In the genomic region with DNA sequence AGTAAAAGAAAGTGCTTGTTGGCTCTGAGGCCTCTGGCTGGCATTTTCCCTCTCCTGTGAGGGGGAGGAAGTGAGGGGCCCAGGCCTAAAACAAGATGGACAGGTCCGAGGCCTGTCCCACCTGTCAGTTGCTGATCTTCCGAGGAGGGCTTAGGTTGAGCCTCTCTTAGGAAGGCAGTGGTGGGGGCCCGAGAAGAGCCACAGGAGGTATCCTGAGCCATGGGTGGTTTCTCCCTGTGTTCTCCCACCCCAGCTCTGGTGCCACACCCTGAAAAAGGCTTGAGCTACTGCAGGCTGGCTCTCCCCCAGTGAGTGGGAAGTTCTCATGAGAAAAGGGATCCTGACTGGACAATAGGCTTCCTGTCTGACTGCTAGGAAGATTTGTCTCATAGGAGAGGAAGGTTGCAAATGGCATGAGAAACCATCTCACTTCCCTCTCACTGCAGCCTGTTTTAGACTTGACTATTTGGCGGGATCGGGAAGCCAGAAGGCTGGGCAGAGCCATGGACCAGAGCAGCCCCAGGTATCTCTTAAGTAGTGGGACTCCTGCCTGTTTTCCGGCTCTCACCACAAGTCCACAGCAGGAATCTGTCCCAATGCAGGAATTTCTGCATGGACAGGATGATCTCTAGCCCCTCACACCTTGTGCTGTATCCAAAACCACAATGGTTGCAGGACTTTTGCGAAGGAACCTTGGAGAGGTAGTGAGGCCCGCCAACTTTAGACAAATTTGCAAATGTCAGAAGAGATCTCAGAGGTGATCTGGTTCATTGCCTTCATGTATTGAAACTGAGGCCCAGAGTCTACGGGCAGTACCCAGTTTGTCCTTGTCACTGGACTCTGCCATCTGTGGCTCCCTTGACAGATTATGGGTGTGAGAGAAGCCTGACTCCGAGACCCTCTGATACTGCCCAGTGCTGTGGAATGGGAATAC, we compare ENCODE assay signal across 8 cellular contexts.
DNase-seq lines count a peak whose midpoint lies in the region; ATAC-seq and FAIRE-seq lines count a peak whose summit lies in the region.
"Had no signal": no experiment of that assay in that cellular context is flagged by ENCODE, and none has a peak within 500 bp of the region (broad histone marks: within the 10 kb centered on the region; RNA-seq: fewer than 3 reads in every experiment).

No MANE protein-coding gene starts in this region.

- intact Hi-C loops in Right ventricle myocardium superior (cut with DNase I): no loop called here

- no peaks in the 10 kb centered on the region for H3K9me3 ChIP-seq in SJCRH30 (replicated peaks)
- no peaks in the 10 kb centered on the region for H3K9me3 ChIP-seq in small intestine (ENCODE audit: control insufficient read depth, low read depth)

- peak; percentile 67 to 83 for DNase-seq in SJCRH30
- DNase-seq in Right ventricle myocardium superior: no peak
- DNase-seq in small intestine: peak; percentile 36
- DNase-seq in NCI-H1930 (lab: John Stamatoyannopoulos, UW): no peak
- DNase-seq in NCI-H187 (lab: John Stamatoyannopoulos, UW): no peak
- no peak for DNase-seq in nucleus accumbens (lab: John Stamatoyannopoulos, UW)
- DNase-seq: HCEC 1CT had no signal

- H3K4me1 ChIP-seq in SJCRH30 (peaks cover 26% of the 10 kb centered on the region), small intestine (ENCODE audit: control insufficient read depth in 2 of 2, insufficient read depth in 1 of 2, low read depth in 1 of 2, low read length in 1 of 2) (peaks cover 39 to 44% of the 10 kb centered on the region in 2 donors)

- no peak for FAIRE-seq in small intestine (lab: Jason Lieb, UNC)

- no peak overlapping the region for H3K4me3 ChIP-seq in SJCRH30
- no peak overlapping the region for H3K4me3 ChIP-seq in small intestine (ENCODE audit: low read depth in 1 of 2, low read length in 2 of 2)

- H3K36me3 ChIP-seq in SJCRH30 (no peaks in the 10 kb centered on the region), small intestine (ENCODE audit: control insufficient read depth in 2 of 2, insufficient read depth in 2 of 2, low read length in 2 of 2) (no peaks in the 10 kb centered on the region)

- ATAC-seq in GM21825 (IDR thresholded peaks at IDR 0.05; ENCODE audit: unreplicated experiment) (peak; percentile 26), Right ventricle myocardium superior (ENCODE audit: poor library complexity) (peak; percentile 50)

- H3K27ac ChIP-seq in SJCRH30 (peak overlapping the region; percentile 65), small intestine (ENCODE audit: low read depth in 1 of 2, low read length in 1 of 2) (peak overlapping the region; percentile 91 to 93)

- WGBS in small intestine, 3 donors: 63 to 73% (median 70%) methylated on average over 10 of the region's 10 CpGs

- H3K27me3 ChIP-seq in SJCRH30 (no peaks in the 10 kb centered on the region), small intestine (ENCODE audit: control insufficient read depth in 2 of 2, insufficient read depth in 2 of 2, low read length in 2 of 2) (no peaks in the 10 kb centered on the region)

Comparison
In these comparisons a context has a peak if more than half of its experiments do, and no peak if none do; other contexts are left out.
1. DNase-seq: peak in SJCRH30 (2 of 2) and small intestine (single experiment); none in Right ventricle myocardium superior (single experiment), NCI-H1930 (0 of 2), NCI-H187 (0 of 2) and nucleus accumbens (0 of 56).